Comparison of ENCODE assay signal across 7 cellular contexts in the genomic region with DNA sequence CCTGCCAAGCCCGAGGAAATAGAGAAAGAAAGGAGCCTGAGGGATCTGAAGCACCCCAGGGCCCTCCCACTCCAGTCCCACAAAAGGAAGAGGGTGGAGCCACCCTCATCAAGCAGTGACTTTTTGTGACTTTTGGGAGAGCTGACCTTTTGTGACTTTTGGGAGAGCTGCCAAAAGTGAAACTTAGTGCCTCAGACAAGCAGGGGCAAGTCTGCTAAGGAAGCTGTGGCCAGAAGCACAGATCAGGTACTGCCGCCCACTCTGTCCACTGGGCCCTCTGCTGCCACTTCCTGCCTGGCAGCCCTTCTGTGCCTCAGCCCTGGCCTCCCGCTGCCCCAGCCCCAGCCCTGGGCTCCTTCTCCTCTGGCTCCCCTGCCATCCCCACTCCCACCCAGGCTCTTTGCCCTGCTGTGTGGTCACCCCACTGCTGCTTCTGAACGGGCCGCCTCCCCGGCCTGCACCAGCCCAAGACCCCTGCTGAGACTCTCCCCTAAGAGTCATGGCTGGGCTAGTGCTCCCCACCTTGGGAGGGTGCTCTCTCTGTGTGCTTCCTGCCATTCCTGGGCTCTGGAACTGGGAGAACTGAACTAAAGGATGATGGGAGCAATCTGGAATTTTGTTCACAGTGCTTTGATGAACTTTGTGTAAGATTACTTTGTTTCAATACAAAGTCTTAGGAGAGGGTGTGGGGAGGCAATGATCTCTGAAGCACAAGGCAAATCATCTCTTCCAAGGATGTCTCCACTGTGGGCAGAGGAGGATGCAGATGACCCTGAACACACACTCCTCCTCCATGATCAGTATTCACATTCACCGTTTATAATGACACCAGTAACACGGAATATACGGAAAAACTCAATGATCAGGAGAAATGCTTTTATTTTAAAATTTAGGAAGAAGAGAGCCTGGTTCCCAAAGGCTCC.
DNase-seq lines count a peak whose midpoint lies in the region; ATAC-seq, FAIRE-seq and TF ChIP-seq lines count a peak whose summit lies in the region.

A gene (plus strand): TSS at position 147 of the 923 bp plus-strand sequence. CDS start 3,035 bp downstream, outside the sequence.

- DNase-seq in GM18507 (ENCODE audit: extremely low spot score, insufficient read length, low read depth): no peak
- peak; percentile 33 for DNase-seq in NCI-H69 (lab: John Stamatoyannopoulos, UW)
- no peak for DNase-seq in central memory CD8-positive, alpha-beta T cell (ENCODE audit: low spot score in 2 of 2)
- DNase-seq in nephron progenitor cell: no peak
- no peak for DNase-seq in midbrain (lab: John Stamatoyannopoulos, UW)

- peak; percentile 99 for FAIRE-seq in GM18507 (lab: Jason Lieb, UNC)

- H3K4me3 Mint-ChIP-seq in central memory CD8-positive, alpha-beta T cell: peak within 1 kb of the TSS; percentile 78
- peak within 1 kb of the TSS; percentile 40 for H3K4me3 Mint-ChIP-seq in nephron progenitor cell

- TF ChIP-seq CTCF in nephron progenitor cell (IDR thresholded peaks at IDR 0.05): no peak

- no peaks in the 10 kb centered on the region for H3K27me3 Mint-ChIP-seq in central memory CD8-positive, alpha-beta T cell
- peaks cover 3% of the 10 kb centered on the region for H3K27me3 Mint-ChIP-seq in nephron progenitor cell (ENCODE audit: low read depth, poor library complexity)

- peaks cover 10% of the 10 kb centered on the region for H3K36me3 Mint-ChIP-seq in central memory CD8-positive, alpha-beta T cell (ENCODE audit: insufficient read depth)
- H3K36me3 Mint-ChIP-seq in nephron progenitor cell (ENCODE audit: low read depth): no peaks in the 10 kb centered on the region

- peak; percentile 15 for ATAC-seq in central memory CD8-positive, alpha-beta T cell (replicated peaks; ENCODE audit: extremely low read depth, poor library complexity, severe bottlenecking)
- no peak for ATAC-seq in GM18511 (IDR thresholded peaks at IDR 0.05; ENCODE audit: unreplicated experiment)
- ATAC-seq in HG02981 (IDR thresholded peaks at IDR 0.05; ENCODE audit: unreplicated experiment): no peak

- H3K27ac Mint-ChIP-seq in central memory CD8-positive, alpha-beta T cell (ENCODE audit: low read depth): peak within 1 kb of the TSS; percentile 99
- peak within 1 kb of the TSS; percentile 96 for H3K27ac Mint-ChIP-seq in nephron progenitor cell

- no peaks in the 10 kb centered on the region for H3K9me3 Mint-ChIP-seq in central memory CD8-positive, alpha-beta T cell
- H3K9me3 Mint-ChIP-seq in nephron progenitor cell: no peaks in the 10 kb centered on the region

- H3K4me1 Mint-ChIP-seq in central memory CD8-positive, alpha-beta T cell: peaks cover 81% of the 10 kb centered on the region
- H3K4me1 Mint-ChIP-seq in nephron progenitor cell: peaks cover 80% of the 10 kb centered on the region
